9 cellular contexts compared by ENCODE assay signal in the genomic region with DNA sequence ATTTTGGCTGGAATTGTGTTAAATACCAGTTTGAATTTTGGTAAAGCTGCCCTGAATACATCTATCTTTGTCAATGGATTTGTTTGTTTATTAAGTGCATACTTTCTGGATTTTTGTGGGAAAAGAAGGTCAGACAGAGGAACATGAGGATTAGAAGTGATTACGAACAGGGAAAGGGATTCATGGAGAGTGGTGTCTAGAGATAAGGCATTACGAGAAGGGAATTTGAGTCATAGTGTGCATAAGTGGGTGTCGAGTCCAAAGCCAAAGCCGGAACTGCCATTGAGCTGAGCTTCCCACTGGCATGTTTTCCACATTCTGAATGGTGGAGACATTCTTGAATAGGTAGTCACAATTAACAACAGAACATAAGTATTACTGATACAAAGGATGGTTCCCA.
DNase-seq lines count a peak whose midpoint lies in the region; ATAC-seq, FAIRE-seq and TF ChIP-seq lines count a peak whose summit lies in the region.
"Had no signal": no experiment of that assay in that cellular context is flagged by ENCODE, and none has a peak within 500 bp of the region (broad histone marks: within the 10 kb centered on the region; RNA-seq: fewer than 3 reads in every experiment).

No MANE protein-coding gene starts in this region.

- no peaks in the 10 kb centered on the region for H3K79me2 ChIP-seq in osteoblast (ENCODE audit: insufficient read depth, low read length)

- no peak overlapping the region for H2AFZ ChIP-seq in osteoblast (ENCODE audit: low read length)

- DNase-seq in D721Med (ENCODE audit: insufficient read length, low spot score) (no peak), RPMI7951 (ENCODE audit: low read depth) (peak; percentile 92), fibroblast of gingiva (ENCODE audit: low read depth) (peak; percentile 87), osteoblast (ENCODE audit: insufficient read length, low spot score, missing footprints) (peak; percentile 73), colonic mucosa (no peak), GM10266 (ENCODE audit: extremely low spot score) (no peak)
- no peak for DNase-seq in stimulated activated CD4-positive, alpha-beta T cell treated with anti-CD3 and anti-CD28 coated beads, Interleukin-2, amount 100 ng/mL, for 48 hours
- DNase-seq: activated naive CD8-positive, alpha-beta T cell treated with anti-CD3 and anti-CD28 coated beads for 36 hours had no signal

- H3K27ac ChIP-seq in osteoblast (ENCODE audit: low read depth, low read length) (peak overlapping the region; percentile 90), colonic mucosa (no peak overlapping the region)

- TF ChIP-seq CTCF in D721Med (IDR thresholded peaks at IDR 0.05; ENCODE audit: insufficient read depth, missing control alignments): no peak
- no peak for TF ChIP-seq CTCF in osteoblast (IDR thresholded peaks at IDR 0.05; ENCODE audit: extremely low read depth, low read depth, low read length)
- TF ChIP-seq CTCF in colonic mucosa (IDR thresholded peaks at IDR 0.05): no peak
- no peak for TF ChIP-seq CTCF in GM10266 (IDR thresholded peaks at IDR 0.05; ENCODE audit: control insufficient read depth, insufficient read depth, low read depth, missing control alignments)

- H3K9me3 ChIP-seq in osteoblast (ENCODE audit: low read depth, low read length): no peaks in the 10 kb centered on the region
- no peaks in the 10 kb centered on the region for H3K9me3 ChIP-seq in colonic mucosa

- peaks cover 26% of the 10 kb centered on the region for H3K4me1 ChIP-seq in osteoblast (ENCODE audit: insufficient read depth, low read length)
- H3K4me1 ChIP-seq in colonic mucosa: no peaks in the 10 kb centered on the region

- no peak overlapping the region for H3K4me3 ChIP-seq in osteoblast (ENCODE audit: insufficient read depth, low read length)
- H3K4me3 ChIP-seq in colonic mucosa: no peak overlapping the region

- no peaks in the 10 kb centered on the region for H3K36me3 ChIP-seq in osteoblast (ENCODE audit: insufficient read depth, low read length)
- no peaks in the 10 kb centered on the region for H3K36me3 ChIP-seq in colonic mucosa

- no peaks in the 10 kb centered on the region for H4K20me1 ChIP-seq in osteoblast (ENCODE audit: insufficient read depth, low read length)

- intact Hi-C loops in colonic mucosa (cut with DNase I): no loop called here

- peak overlapping the region; percentile 46 for H3K4me2 ChIP-seq in osteoblast (ENCODE audit: insufficient read depth, low read length)

- H3K27me3 ChIP-seq in osteoblast (ENCODE audit: insufficient read depth, low read length): no peaks in the 10 kb centered on the region
- H3K27me3 ChIP-seq in colonic mucosa: no peaks in the 10 kb centered on the region

- peak; percentile 11 for FAIRE-seq in D721Med (lab: Jason Lieb, UNC)

- no peak overlapping the region for H3K9ac ChIP-seq in colonic mucosa (ENCODE audit: low read depth in 2 of 2, low read length in 2 of 2)

- ATAC-seq in HG03135 (IDR thresholded peaks at IDR 0.05; ENCODE audit: unreplicated experiment): no peak

Comparison
In these comparisons a context has a peak if more than half of its experiments do, and no peak if none do; other contexts are left out.
1. DNase-seq: peak in RPMI7951 (single experiment), fibroblast of gingiva (single experiment) and osteoblast (single experiment); none in D721Med (single experiment), colonic mucosa (single experiment), GM10266 (single experiment) and stimulated activated CD4-positive, alpha-beta T cell treated with anti-CD3 and anti-CD28 coated beads, Interleukin-2, amount 100 ng/mL, for 48 hours (0 of 2).